Comparison of ENCODE assay signal across 8 cellular contexts in the genomic region with DNA sequence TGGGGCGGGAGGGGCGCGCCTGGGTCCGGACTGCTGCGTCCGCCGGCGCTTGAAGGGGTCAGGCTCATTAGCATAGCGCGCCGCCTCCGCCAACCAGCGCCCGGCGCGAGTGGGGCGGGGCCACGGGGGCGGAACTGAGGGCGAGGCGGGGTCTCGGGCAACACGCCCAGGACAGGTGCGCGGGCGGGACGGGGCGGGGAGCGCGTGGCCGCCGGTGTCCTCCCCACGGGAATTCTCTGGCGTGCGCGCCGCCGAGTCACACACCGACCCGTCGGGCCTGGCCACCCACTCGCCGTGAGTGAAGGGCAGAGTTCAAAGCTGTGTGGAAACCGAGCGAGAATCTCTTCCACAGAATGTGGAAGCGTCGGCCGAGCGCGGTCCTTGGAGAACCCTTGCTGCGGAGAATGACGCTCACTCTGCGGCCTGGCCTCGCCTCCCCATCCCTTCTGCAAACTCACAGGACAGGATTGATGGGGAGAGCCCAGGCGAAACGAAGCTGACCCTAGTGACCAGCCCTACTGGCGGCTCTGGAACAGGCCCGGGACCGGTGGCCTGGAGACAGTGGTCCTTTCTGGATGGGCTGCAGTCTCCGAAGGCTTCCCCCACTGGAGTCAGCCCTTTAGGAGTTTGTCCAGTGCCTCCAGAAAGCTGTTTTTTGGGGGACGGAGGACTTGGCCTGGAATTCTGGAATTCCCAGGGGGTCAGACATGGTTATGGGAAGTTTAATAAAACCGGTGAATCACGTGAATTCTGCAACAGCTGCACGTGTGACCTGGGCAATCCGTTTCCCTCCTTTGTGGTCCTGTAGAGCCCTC. TPM values are rescaled to one million over a fixed set of nuclear protein-coding genes. Genes with fewer than 3 reads are reported as not detected.
DNase-seq lines count a peak whose midpoint lies in the region; ATAC-seq and TF ChIP-seq lines count a peak whose summit lies in the region.

A gene (minus strand): TSS at position 69 of the 815 bp plus-strand sequence. CDS start 101 bp downstream, outside the sequence.

- peaks cover 45% of the 10 kb centered on the region for H3K4me1 ChIP-seq in effector memory CD4-positive, alpha-beta T cell (ENCODE audit: control insufficient read depth, insufficient read depth, low read length, poor library complexity, severe bottlenecking)

- H3K36me3 ChIP-seq in effector memory CD4-positive, alpha-beta T cell (ENCODE audit: control insufficient read depth, insufficient read depth, low read length), result peaks cover 4% of the 10 kb centered on the region

- no peak for DNase-seq in AG04449 (ENCODE audit: low read depth, low spot score)
- DNase-seq in NCI-H69 (lab: John Stamatoyannopoulos, UW), result peak; percentile 88
- DNase-seq in activated CD8-positive, alpha-beta T cell treated with anti-CD3 and anti-CD28 coated beads for 36 hours, result peak; percentile 87
- peak; percentile 79 to 85 (median 80) for DNase-seq in effector memory CD4-positive, alpha-beta T cell
- DNase-seq in mesothelial cell of epicardium (ENCODE audit: low spot score in 2 of 2, unreplicated experiment in 2 of 2), result peak; percentile 67 to 82
- DNase-seq in stimulated activated CD8-positive, alpha-beta memory T cell treated with anti-CD3 and anti-CD28 coated beads, Interleukin-15, amount 100 ng/mL, for 48 hours (ENCODE audit: low read depth in 2 of 2), result peak; percentile 77 to 82

- intact Hi-C loops in activated CD8-positive, alpha-beta T cell treated with anti-CD3 and anti-CD28 coated beads for 36 hours (cut with micrococcal nuclease), result no loop called here

- H3K27ac Mint-ChIP-seq in activated CD8-positive, alpha-beta T cell treated with anti-CD3 and anti-CD28 coated beads for 36 hours, result peak within 1 kb of the TSS; percentile 34
- H3K27ac Mint-ChIP-seq in mesothelial cell of epicardium, result no peak within 1 kb of the TSS

- H3K9me3 ChIP-seq in effector memory CD4-positive, alpha-beta T cell (ENCODE audit: control insufficient read depth, low read length), result no peaks in the 10 kb centered on the region

- H3K27me3 Mint-ChIP-seq in activated CD8-positive, alpha-beta T cell treated with anti-CD3 and anti-CD28 coated beads for 36 hours, result no peaks in the 10 kb centered on the region
- peaks cover 72% of the 10 kb centered on the region for H3K27me3 Mint-ChIP-seq in mesothelial cell of epicardium (ENCODE audit: low read depth)

- peak within 1 kb of the TSS; percentile 73 for H3K4me3 Mint-ChIP-seq in activated CD8-positive, alpha-beta T cell treated with anti-CD3 and anti-CD28 coated beads for 36 hours
- peak within 1 kb of the TSS; percentile 66 for H3K4me3 Mint-ChIP-seq in mesothelial cell of epicardium

- no peak for TF ChIP-seq CTCF in AG04449 (IDR thresholded peaks at IDR 0.05; ENCODE audit: insufficient read depth, low read length, missing control alignments)
- no peak for TF ChIP-seq CTCF in activated CD8-positive, alpha-beta T cell treated with anti-CD3 and anti-CD28 coated beads for 36 hours (IDR thresholded peaks at IDR 0.05)
- no peak for TF ChIP-seq CTCF in mesothelial cell of epicardium (IDR thresholded peaks at IDR 0.05; ENCODE audit: unreplicated experiment)

- H3K27ac ChIP-seq in effector memory CD4-positive, alpha-beta T cell (ENCODE audit: insufficient read depth, low read length, poor library complexity, severe bottlenecking), result peak within 1 kb of the TSS; percentile 72

- peak within 1 kb of the TSS; percentile 48 for H3K4me3 ChIP-seq in AG04449 (ENCODE audit: low read depth, low read length)
- peak within 1 kb of the TSS; percentile 88 for H3K4me3 ChIP-seq in effector memory CD4-positive, alpha-beta T cell (ENCODE audit: insufficient read depth, low read depth, low read length, poor library complexity, severe bottlenecking)

- no peaks in the 10 kb centered on the region for H3K27me3 ChIP-seq in effector memory CD4-positive, alpha-beta T cell (replicated peaks; ENCODE audit: control insufficient read depth, insufficient read depth, low read length, poor library complexity, severe bottlenecking)

- CTCF ChIA-PET in AG04449 (lab: Yijun Ruan, JAX), result interaction anchor here (0.8 to 3.0 kb wide), 8 partner anchors 11 to 480 kb away, joined by 3 to 11 read pairs (median 3); no protein-coding TSS in a partner anchor
- CTCF ChIA-PET in activated CD8-positive, alpha-beta T cell treated with anti-CD3 and anti-CD28 coated beads for 36 hours (lab: Charles Lee), result interaction anchor here (1.3 to 2.4 kb wide), 4 partner anchors 14 to 50 kb away, joined by 4 to 16 read pairs (median 6); no protein-coding TSS in a partner anchor

- peaks cover 39% of the 10 kb centered on the region for H3K4me1 Mint-ChIP-seq in activated CD8-positive, alpha-beta T cell treated with anti-CD3 and anti-CD28 coated beads for 36 hours (ENCODE audit: low read depth)
- H3K4me1 Mint-ChIP-seq in mesothelial cell of epicardium, result peaks cover 9% of the 10 kb centered on the region

- H3K9me3 Mint-ChIP-seq in activated CD8-positive, alpha-beta T cell treated with anti-CD3 and anti-CD28 coated beads for 36 hours, result no peaks in the 10 kb centered on the region
- no peaks in the 10 kb centered on the region for H3K9me3 Mint-ChIP-seq in mesothelial cell of epicardium

- H3K36me3 Mint-ChIP-seq in activated CD8-positive, alpha-beta T cell treated with anti-CD3 and anti-CD28 coated beads for 36 hours (ENCODE audit: low read depth), result no peaks in the 10 kb centered on the region
- H3K36me3 Mint-ChIP-seq in mesothelial cell of epicardium, result no peaks in the 10 kb centered on the region

- POLR2A ChIA-PET in AG04449 (lab: Yijun Ruan, JAX), result interaction anchor here (0.9 kb wide), 1 partner anchor 23 kb away, joined by 3 read pairs; no protein-coding TSS in a partner anchor
- POLR2A ChIA-PET in activated CD8-positive, alpha-beta T cell treated with anti-CD3 and anti-CD28 coated beads for 36 hours (lab: Charles Lee), result interaction anchor here (0.9 to 5.7 kb wide), 3 partner anchors 10 to 67 kb away, joined by 3 to 61 read pairs (median 4); a partner anchor contains a TSS

- peak; percentile 66 for ATAC-seq in GM18868 (IDR thresholded peaks at IDR 0.05; ENCODE audit: unreplicated experiment)
- ATAC-seq in HG03159 (IDR thresholded peaks at IDR 0.05; ENCODE audit: unreplicated experiment), result peak; percentile 58
- ATAC-seq in activated CD8-positive, alpha-beta T cell treated with anti-CD3 and anti-CD28 coated beads for 36 hours, result peak; percentile 71

RNA-seq across cellular contexts. Expression of the gene that starts here (rescaled TPM):
- total RNA-seq in activated CD8-positive, alpha-beta T cell treated with anti-CD3 and anti-CD28 coated beads for 36 hours, result 1 to 10 TPM; 5.2 to 5.3 TPM
- 0.29 to 0.69 TPM (median 0.43 TPM) in 3 replicates for total RNA-seq in mesothelial cell of epicardium

Comparison
In these comparisons a context has a peak if more than half of its experiments do, and no peak if none do; other contexts are left out.
1. Peak in DNase-seq in mesothelial cell of epicardium; RNA of the gene not detected or under 1 TPM.